Comparison of ENCODE assay signal across 8 cellular contexts in genomic region chr10:102119417-102120141, GRCh38. TPM values are rescaled to one million over a fixed set of nuclear protein-coding genes. Genes with fewer than 3 reads are reported as not detected.
DNase-seq lines count a peak whose midpoint lies in the region; ATAC-seq and TF ChIP-seq lines count a peak whose summit lies in the region.

No MANE protein-coding gene starts in this region.

- peaks cover 10% of the 10 kb centered on the region for H3K79me1 ChIP-seq in mesendoderm (ENCODE audit: low read length)

- no peak for TF ChIP-seq POLR2A in NB4 (IDR thresholded peaks at IDR 0.05; ENCODE audit: extremely low read depth, insufficient read length)

- no peak overlapping the region for H4K5ac ChIP-seq in mesendoderm (ENCODE audit: low read length)

- no peak for ATAC-seq in HG02763 (IDR thresholded peaks at IDR 0.05; ENCODE audit: unreplicated experiment)

- DNase-seq in NCI-H345 (lab: John Stamatoyannopoulos, UW) (peak; percentile 27), NCI-H345 treated with DMSO at 0.1 percent for 48 hours (lab: John Stamatoyannopoulos, UW; ENCODE audit: unreplicated experiment) (no peak), NB4 (ENCODE audit: low read depth) (peak; percentile 70), epidermal melanocyte (ENCODE audit: insufficient read length, low spot score) (peak; percentile 60), mesendoderm (peak; percentile 85)
- DNase-seq in activated CD8-positive, alpha-beta memory T cell treated with anti-CD3 and anti-CD28 coated beads for 24 hours, result peak; percentile 83
- peak; percentile 9 to 69 (median 49) for DNase-seq in stimulated activated naive CD4-positive, alpha-beta T cell (lab: John Stamatoyannopoulos, UW)

- H2BK120ac ChIP-seq in mesendoderm (ENCODE audit: low read depth, low read length), result peak overlapping the region; percentile 7

- H3K23ac ChIP-seq in mesendoderm (ENCODE audit: low read length), result peak overlapping the region; percentile 99

- H3K4me2 ChIP-seq in mesendoderm (ENCODE audit: low read length), result peak overlapping the region; percentile 73

- peaks cover 37% of the 10 kb centered on the region for H3K79me2 ChIP-seq in mesendoderm (ENCODE audit: control insufficient read depth, insufficient read depth, low read length)

- no peak overlapping the region for H4K8ac ChIP-seq in mesendoderm (ENCODE audit: low read depth, low read length)

- no peak overlapping the region for H2AK5ac ChIP-seq in mesendoderm (ENCODE audit: low read length)

- no peaks in the 10 kb centered on the region for H3K36me3 ChIP-seq in mesendoderm (ENCODE audit: control insufficient read depth, insufficient read depth, low read length)

- H3K56ac ChIP-seq in mesendoderm (ENCODE audit: low read length), result peak overlapping the region; percentile 100

- H2BK5ac ChIP-seq in mesendoderm (ENCODE audit: low read length), result peak overlapping the region; percentile 92

- H3K18ac ChIP-seq in mesendoderm (ENCODE audit: low read length), result peak overlapping the region; percentile 51

- peak overlapping the region; percentile 64 for H3K4ac ChIP-seq in mesendoderm (ENCODE audit: low read depth, low read length)

- no peak overlapping the region for H2BK15ac ChIP-seq in mesendoderm (replicated peaks; ENCODE audit: low read depth)

- peaks cover 33% of the 10 kb centered on the region for H3K4me1 ChIP-seq in mesendoderm (ENCODE audit: control insufficient read depth, low read depth, low read length)

- H3K27me3 ChIP-seq in mesendoderm (ENCODE audit: insufficient read depth, low read length, poor library complexity), result no peaks in the 10 kb centered on the region

- H3K4me3 ChIP-seq in NB4 (ENCODE audit: low read depth, low read length) (peak overlapping the region; percentile 71), mesendoderm (ENCODE audit: low read length) (peak overlapping the region; percentile 68)

- peak overlapping the region; percentile 99 for H3K27ac ChIP-seq in mesendoderm (ENCODE audit: low read depth, low read length)

- WGBS in mesendoderm (ENCODE audit: extremely low coverage, insufficient coverage, low lambda C conversion rate), result no CpG with 5 or more reads among the region's 22 CpGs

- no peak for TF ChIP-seq CTCF in NB4 (IDR thresholded peaks at IDR 0.05; ENCODE audit: low read depth, low read length)

- peak overlapping the region; percentile 97 for H3K9ac ChIP-seq in mesendoderm (ENCODE audit: low read length)

RNA-seq across cellular contexts. Expression of gene LDB1, which starts 0.6 kb away (rescaled TPM):
- 57.8 TPM for polyA plus RNA-seq in mesendoderm (2013, experiment 1 of 2)
- 57.6 TPM for polyA plus RNA-seq in mesendoderm (2013, experiment 2 of 2)

RNA-seq across cellular contexts. Expression of gene PPRC1, which starts 13.3 kb away (rescaled TPM):
- 74.1 TPM for polyA plus RNA-seq in mesendoderm (2013, experiment 1 of 2)
- 73.8 TPM for polyA plus RNA-seq in mesendoderm (2013, experiment 2 of 2)

RNA-seq across cellular contexts. Expression of gene NOLC1, which starts 32.6 kb away (rescaled TPM):
- polyA plus RNA-seq in mesendoderm (2013, experiment 1 of 2), result 285 TPM
- polyA plus RNA-seq in mesendoderm (2013, experiment 2 of 2), result 294 TPM

RNA-seq across cellular contexts. Expression of gene HPS6, which starts 54.4 kb away (rescaled TPM):
- polyA plus RNA-seq in mesendoderm (2013, experiment 1 of 2), result 4.6 TPM
- polyA plus RNA-seq in mesendoderm (2013, experiment 2 of 2), result 4.8 TPM
